ENCODE assay signal across 1 cellular context in genomic region chr15:99104788-99105515, GRCh38.
TF ChIP-seq lines count a peak whose summit lies in the region.

Gene SYNM, plus strand, starts transcription at chr15:99105080. Its CDS starts 120 bp downstream, at chr15:99105200.

TF ChIP-seq in HepG2, 621 proteins besides CTCF, POLR2A, EP300 and RAD21 (continued from another document and continues in another):
- TF ChIP-seq PRDM15 (CRISPR knock-in tag; IDR thresholded peaks at IDR 0.05) (0 out of 2 replicates have a peak, but pooled peaks have one; percentile 34), ZNF33A (CRISPR knock-in tag; IDR thresholded peaks at IDR 0.05; ENCODE audit: borderline replicate concordance) (no peak), USF2 (IDR thresholded peaks at IDR 0.05; ENCODE audit: low read depth, low read length) (no peak), USF2 (CRISPR knock-in tag; IDR thresholded peaks at IDR 0.05; ENCODE audit: borderline replicate concordance) (no peak), MIER2 (CRISPR knock-in tag; IDR thresholded peaks at IDR 0.05) (no peak), ISL2 (CRISPR knock-in tag; IDR thresholded peaks at IDR 0.05) (peak; percentile 44; the same call in 1 of the 2 replicates), TRAFD1 (CRISPR knock-in tag; IDR thresholded peaks at IDR 0.05; ENCODE audit: borderline replicate concordance) (no peak), BRD4 (CRISPR knock-in tag; IDR thresholded peaks at IDR 0.05) (peak; percentile 32; the same call in 1 of the 2 replicates), ARNTL (CRISPR knock-in tag; IDR thresholded peaks at IDR 0.05) (peak; percentile 43; the same call in 1 of the 2 replicates), PBX3 (CRISPR knock-in tag; IDR thresholded peaks at IDR 0.05; ENCODE audit: borderline replicate concordance) (0 out of 2 replicates have a peak, but pooled peaks have one; percentile 65), ATRX (CRISPR knock-in tag; IDR thresholded peaks at IDR 0.05; ENCODE audit: borderline replicate concordance) (no peak), THAP8 (CRISPR knock-in tag; IDR thresholded peaks at IDR 0.05; ENCODE audit: borderline replicate concordance) (no peak), TIGD3 (CRISPR knock-in tag; IDR thresholded peaks at IDR 0.05; ENCODE audit: borderline replicate concordance) (no peak), SATB2 (CRISPR knock-in tag; IDR thresholded peaks at IDR 0.05) (no peak), GPBP1L1 (CRISPR knock-in tag; IDR thresholded peaks at IDR 0.05) (no peak), NR1H2 (CRISPR knock-in tag; IDR thresholded peaks at IDR 0.05; ENCODE audit: borderline replicate concordance, low read depth) (no peak), ATF5 (CRISPR knock-in tag; IDR thresholded peaks at IDR 0.05; ENCODE audit: low read depth) (no peak), ZBTB26 (CRISPR knock-in tag; IDR thresholded peaks at IDR 0.05; ENCODE audit: borderline replicate concordance) (peak; percentile 51; the same call in 1 of the 2 replicates), JUND (CRISPR knock-in tag; IDR thresholded peaks at IDR 0.05) (0 out of 2 replicates have a peak, but pooled peaks have one; percentile 38), HDAC1 (CRISPR knock-in tag; IDR thresholded peaks at IDR 0.05) (no peak; the same call in 1 of the 2 replicates), FIP1L1 (IDR thresholded peaks at IDR 0.05; ENCODE audit: borderline replicate concordance, insufficient read depth, low read depth, low read length) (no peak), PCBP2 (optimal IDR thresholded peaks at IDR 0.05; ENCODE audit: low read depth, low read length, poor library complexity, severe bottlenecking) (no peak), SIN3A (IDR thresholded peaks at IDR 0.05; ENCODE audit: borderline replicate concordance, low read depth, low read length) (no peak; the same call in 1 of the 2 replicates), TFE3 (CRISPR knock-in tag; IDR thresholded peaks at IDR 0.05) (no peak), ZNF143 (CRISPR knock-in tag; IDR thresholded peaks at IDR 0.05) (no peak), STAT5B (CRISPR knock-in tag; IDR thresholded peaks at IDR 0.05) (no peak), TSC22D2 (CRISPR knock-in tag; IDR thresholded peaks at IDR 0.05; ENCODE audit: borderline replicate concordance) (no peak), ZNF468 (CRISPR knock-in tag; IDR thresholded peaks at IDR 0.05) (no peak), ZKSCAN1 (IDR thresholded peaks at IDR 0.05; ENCODE audit: low read length) (no peak), POLR2AphosphoS2 (IDR thresholded peaks at IDR 0.05; ENCODE audit: low read depth, low read length) (no peak), RFX5 (IDR thresholded peaks at IDR 0.05; ENCODE audit: low read depth, low read length) (no peak), MTF1 (CRISPR knock-in tag; IDR thresholded peaks at IDR 0.05) (0 out of 2 replicates have a peak, but pooled peaks have one; percentile 29), ZNF740 (CRISPR knock-in tag; IDR thresholded peaks at IDR 0.05) (no peak), ZNF234 (CRISPR knock-in tag; conservative IDR thresholded peaks at IDR 0.05) (no peak), ZZZ3 (CRISPR knock-in tag; IDR thresholded peaks at IDR 0.05; ENCODE audit: borderline replicate concordance) (no peak), RNF2 (conservative IDR thresholded peaks at IDR 0.05; ENCODE audit: low read depth) (peak; percentile 90; the same call in 1 of the 2 replicates), HNRNPLL (IDR thresholded peaks at IDR 0.05; ENCODE audit: low read depth, low read length, poor library complexity, severe bottlenecking) (peak; percentile 90), SMYD3 (CRISPR knock-in tag; IDR thresholded peaks at IDR 0.05) (0 out of 2 replicates have a peak, but pooled peaks have one; percentile 60), SP1 (IDR thresholded peaks at IDR 0.05) (no peak), SP1 (CRISPR knock-in tag; IDR thresholded peaks at IDR 0.05) (peak; percentile 57; the same call in 1 of the 2 replicates), SPEN (CRISPR knock-in tag; IDR thresholded peaks at IDR 0.05; ENCODE audit: low read depth) (0 out of 2 replicates have a peak, but pooled peaks have one; percentile 72), NFYC (CRISPR knock-in tag; IDR thresholded peaks at IDR 0.05) (peak; percentile 65), MXI1 (IDR thresholded peaks at IDR 0.05; ENCODE audit: borderline replicate concordance, low read depth, low read length) (peak; percentile 63; the same call in 1 of the 3 replicates), SAP130 (CRISPR knock-in tag; IDR thresholded peaks at IDR 0.05; ENCODE audit: low read depth) (peak; percentile 46; the same call in 1 of the 2 replicates), HNF4G (IDR thresholded peaks at IDR 0.05; ENCODE audit: borderline replicate concordance, low read depth, low read length) (0 out of 2 replicates have a peak, but pooled peaks have one; percentile 15), HNF4G (CRISPR knock-in tag; IDR thresholded peaks at IDR 0.05; ENCODE audit: borderline replicate concordance, low read depth) (no peak; the same call in 1 of the 2 replicates), ZNF552 (CRISPR knock-in tag; IDR thresholded peaks at IDR 0.05; ENCODE audit: borderline replicate concordance) (no peak), MIER3 (CRISPR knock-in tag; IDR thresholded peaks at IDR 0.05; ENCODE audit: borderline replicate concordance) (no peak), ZNF543 (CRISPR knock-in tag; IDR thresholded peaks at IDR 0.05) (no peak)
